8 cellular contexts compared by ENCODE assay signal in genomic region chr17:8222380-8222629, GRCh38. TPM values are rescaled to one million over a fixed set of nuclear protein-coding genes. Genes with fewer than 3 reads are reported as not detected.
A peak's percentile ranks its signal among the peaks of the same experiment; 100 is the strongest.
DNase-seq lines count a peak whose midpoint lies in the region; ATAC-seq and TF ChIP-seq lines count a peak whose summit lies in the region.

No MANE protein-coding gene starts in this region.

- no peaks in the 10 kb centered on the region for H3K79me2 ChIP-seq in Karpas-422 (ENCODE audit: low read length)

- H3K4me1 ChIP-seq in Caco-2: no peaks in the 10 kb centered on the region
- peaks cover 26% of the 10 kb centered on the region for H3K4me1 ChIP-seq in Karpas-422 (ENCODE audit: low read length)

- no peaks in the 10 kb centered on the region for H3K9me2 ChIP-seq in Karpas-422 (replicated peaks; ENCODE audit: insufficient read depth, low read length)

- H2AFZ ChIP-seq in Karpas-422 (ENCODE audit: low read length): no peak overlapping the region

- H3K27ac ChIP-seq in Karpas-422 (ENCODE audit: low read length): peak overlapping the region; percentile 92

- H3K4me1 Mint-ChIP-seq in Caco-2 (ENCODE audit: low read depth, unreplicated experiment): peaks cover 22% of the 10 kb centered on the region
- peaks cover 74% of the 10 kb centered on the region for H3K4me1 Mint-ChIP-seq in central memory CD8-positive, alpha-beta T cell
- peaks cover 41 to 68% (median 62%) of the 10 kb centered on the region in 4 donors for H3K4me1 Mint-ChIP-seq in naive thymus-derived CD8-positive, alpha-beta T cell

- H3K36me3 ChIP-seq in Caco-2 (ENCODE audit: control insufficient read depth, insufficient read depth, low read length): no peaks in the 10 kb centered on the region
- peaks cover 3% of the 10 kb centered on the region; the same call in 1 of the 2 replicates for H3K36me3 ChIP-seq in Karpas-422 (ENCODE audit: insufficient read depth, low read length)

- DNase-seq in Caco-2 (no peak), Karpas-422 (no peak), epidermal melanocyte (ENCODE audit: insufficient read length, low spot score) (no peak), occipital lobe (lab: John Stamatoyannopoulos, UW) (no peak)
- DNase-seq in central memory CD8-positive, alpha-beta T cell (ENCODE audit: low spot score in 2 of 2): no peak
- DNase-seq in naive thymus-derived CD8-positive, alpha-beta T cell: peak in 3 of 10 donors; percentile 76 to 89 (median 78)
- no peak for DNase-seq in effector CD4-positive, alpha-beta T cell

- H3K36me3 Mint-ChIP-seq in Caco-2 (ENCODE audit: insufficient read depth, unreplicated experiment): peaks cover 55% of the 10 kb centered on the region
- peaks cover 63% of the 10 kb centered on the region for H3K36me3 Mint-ChIP-seq in central memory CD8-positive, alpha-beta T cell (ENCODE audit: insufficient read depth)
- peaks cover 0 to 27% (median 17%) of the 10 kb centered on the region in 3 donors for H3K36me3 Mint-ChIP-seq in naive thymus-derived CD8-positive, alpha-beta T cell

- H4K20me1 ChIP-seq in Karpas-422 (ENCODE audit: insufficient read depth, low read depth, low read length): no peaks in the 10 kb centered on the region

- no peak for TF ChIP-seq CTCF in Caco-2 (IDR thresholded peaks at IDR 0.05; ENCODE audit: insufficient read depth in 1 of 2, low read depth in 1 of 2, low read length in 1 of 2, severe bottlenecking in 1 of 2, unreplicated experiment in 1 of 2)

- peak overlapping the region; percentile 89 for H3K4me2 ChIP-seq in Karpas-422 (ENCODE audit: low read depth, low read length, poor library complexity, severe bottlenecking)

- BruUV-seq in Caco-2 (replicated peaks; lab: Mats Ljungman, UMichigan): no TSS peak

- intact Hi-C loops in Caco-2 (cut with micrococcal nuclease; ENCODE audit: unreplicated experiment): loop anchor here (1.0 kb wide), 1 partner anchor 35 kb away; no protein-coding TSS in a partner anchor

- CTCF ChIA-PET in Caco-2 (lab: Charles Lee): interaction anchor here (0.6 to 1.4 kb wide), 4 partner anchors 12 to 99 kb away, joined by 3 to 4 read pairs (median 3); partner anchors contain the start of genes AURKB and HES7

- ATAC-seq in GM21423 (IDR thresholded peaks at IDR 0.05; ENCODE audit: unreplicated experiment): peak; percentile 29
- ATAC-seq in central memory CD8-positive, alpha-beta T cell (replicated peaks; ENCODE audit: extremely low read depth, poor library complexity, severe bottlenecking): peak; percentile 31
- ATAC-seq in naive thymus-derived CD8-positive, alpha-beta T cell: peak; percentile 40 to 44

- peak overlapping the region; percentile 100 for H3K9ac ChIP-seq in Karpas-422 (ENCODE audit: low read length)

- peaks cover 2% of the 10 kb centered on the region for H3K27me3 Mint-ChIP-seq in Caco-2 (ENCODE audit: insufficient read depth, unreplicated experiment)
- H3K27me3 Mint-ChIP-seq in central memory CD8-positive, alpha-beta T cell: peaks cover 32% of the 10 kb centered on the region
- H3K27me3 Mint-ChIP-seq in naive thymus-derived CD8-positive, alpha-beta T cell: peaks cover 0 to 19% (median 0%) of the 10 kb centered on the region in 5 donors

- POLR2A ChIA-PET in Caco-2 (lab: Charles Lee): interaction anchor here (0.6 to 2.2 kb wide), 6 partner anchors 12 to 775 kb away, joined by 3 to 24 read pairs (median 4); partner anchors contain the start of genes AURKB and CTC1
- POLR2A ChIA-PET in naive thymus-derived CD8-positive, alpha-beta T cell (lab: Charles Lee): interaction anchor here (0.6 to 15.7 kb wide), 24 partner anchors 9 to 536 kb away, joined by 3 to 437 read pairs (median 22); partner anchors contain the start of genes ALOXE3, AURKB, BORCS6 and CTC1

- H3K4me3 ChIP-seq in Caco-2 (ENCODE audit: low read depth, low read length) (peak overlapping the region; percentile 66), Karpas-422 (ENCODE audit: low read length) (peak overlapping the region; percentile 79)

- H3K27me3 ChIP-seq in Caco-2 (replicated peaks; ENCODE audit: control insufficient read depth, insufficient read depth, low read length): no peaks in the 10 kb centered on the region
- H3K27me3 ChIP-seq in Karpas-422 (ENCODE audit: low read length): no peaks in the 10 kb centered on the region

- peak overlapping the region; percentile 96 for H3K27ac Mint-ChIP-seq in Caco-2 (ENCODE audit: unreplicated experiment)
- peak overlapping the region; percentile 100 for H3K27ac Mint-ChIP-seq in central memory CD8-positive, alpha-beta T cell (ENCODE audit: low read depth)
- H3K27ac Mint-ChIP-seq in naive thymus-derived CD8-positive, alpha-beta T cell: peak overlapping the region; percentile 93 to 100 (median 98)

- H3K4me3 Mint-ChIP-seq in Caco-2 (ENCODE audit: unreplicated experiment): peak overlapping the region; percentile 90
- peak overlapping the region; percentile 97 for H3K4me3 Mint-ChIP-seq in central memory CD8-positive, alpha-beta T cell
- peak overlapping the region; percentile 91 to 99 (median 96) for H3K4me3 Mint-ChIP-seq in naive thymus-derived CD8-positive, alpha-beta T cell

- H3K9me3 ChIP-seq in Caco-2: no peaks in the 10 kb centered on the region
- no peaks in the 10 kb centered on the region for H3K9me3 ChIP-seq in Karpas-422 (ENCODE audit: low read length)

- H3K9me3 Mint-ChIP-seq in Caco-2 (ENCODE audit: unreplicated experiment): no peaks in the 10 kb centered on the region
- H3K9me3 Mint-ChIP-seq in central memory CD8-positive, alpha-beta T cell: peaks cover 6% of the 10 kb centered on the region
- peaks cover 0 to 17% (median 0%) of the 10 kb centered on the region in 9 donors for H3K9me3 Mint-ChIP-seq in naive thymus-derived CD8-positive, alpha-beta T cell

RNA-seq across cellular contexts. Expression of gene AURKB, which starts 11.9 kb away (rescaled TPM):
- 82.8 and 89.4 TPM in 2 replicates for total RNA-seq in Caco-2 (2022)
- 71.0 and 82.4 TPM in 2 replicates for total RNA-seq in Karpas-422 (2014; rRNA removed; shearing (Covaris generic); ENCODE audit: low replicate concordance)
- total RNA-seq in naive thymus-derived CD8-positive, alpha-beta T cell: not detected
- polyA plus RNA-seq in naive thymus-derived CD8-positive, alpha-beta T cell: not detected
- total RNA-seq in occipital lobe: 2.7 TPM

RNA-seq across cellular contexts. Expression of gene CTC1, which starts 25.6 kb away (rescaled TPM):
- total RNA-seq in Caco-2 (2022) (18.2 and 22.9 TPM in 2 replicates), occipital lobe (12.2 TPM)
- total RNA-seq in Karpas-422 (2014; rRNA removed; shearing (Covaris generic); ENCODE audit: low replicate concordance): 16.4 and 19.7 TPM in 2 replicates
- 100 to 1,000 TPM; 278 to 288 TPM for total RNA-seq in naive thymus-derived CD8-positive, alpha-beta T cell
- 10 to 100 TPM; 15.5 to 27.6 (median 21.9) TPM for polyA plus RNA-seq in naive thymus-derived CD8-positive, alpha-beta T cell

RNA-seq across cellular contexts. Expression of gene PFAS, which starts 26.8 kb away (rescaled TPM):
- total RNA-seq in Caco-2 (2022) (38.8 and 44.1 TPM in 2 replicates), occipital lobe (20.0 TPM)
- 39.9 and 129 TPM in 2 replicates for total RNA-seq in Karpas-422 (2014; rRNA removed; shearing (Covaris generic); ENCODE audit: low replicate concordance)
- total RNA-seq in naive thymus-derived CD8-positive, alpha-beta T cell: 10 to 100 TPM; 41.4 to 44.0 TPM
- 10 to 100 TPM; 10.1 to 20.9 (median 19.8) TPM for polyA plus RNA-seq in naive thymus-derived CD8-positive, alpha-beta T cell

RNA-seq across cellular contexts. Expression of gene BORCS6, which starts 32.3 kb away (rescaled TPM):
- 4.2 and 4.7 TPM in 2 replicates for total RNA-seq in Caco-2 (2022)
- 10.3 and 34.4 TPM in 2 replicates for total RNA-seq in Karpas-422 (2014; rRNA removed; shearing (Covaris generic); ENCODE audit: low replicate concordance)
- total RNA-seq in naive thymus-derived CD8-positive, alpha-beta T cell: 10 to 100 TPM; 15.1 to 15.5 TPM
- 10 to 100 TPM; 16.1 to 22.6 (median 16.9) TPM for polyA plus RNA-seq in naive thymus-derived CD8-positive, alpha-beta T cell
- 4.8 TPM for total RNA-seq in occipital lobe

RNA-seq across cellular contexts. Expression of gene TMEM107, which starts 46.1 kb away (rescaled TPM):
- 5.4 TPM in 2 replicates for total RNA-seq in Caco-2 (2022)
- total RNA-seq in Karpas-422 (2014; rRNA removed; shearing (Covaris generic); ENCODE audit: low replicate concordance): 70.7 and 134 TPM in 2 replicates
- total RNA-seq in naive thymus-derived CD8-positive, alpha-beta T cell: 10 to 100 TPM; 17.2 to 19.4 TPM
- 10 to 100 TPM; 36.4 to 55.3 (median 41.9) TPM for polyA plus RNA-seq in naive thymus-derived CD8-positive, alpha-beta T cell
- total RNA-seq in occipital lobe: 35.9 TPM

Comparison
In these comparisons a context has a peak if more than half of its experiments do, and no peak if none do; other contexts are left out.
1. RNA of gene AURKB, which starts 11.9 kb away (total RNA-seq): 82.8 to 89.4 TPM in Caco-2 and 71.0 to 82.4 TPM in Karpas-422; 2.7 TPM in occipital lobe (single experiment) and not detected in naive thymus-derived CD8-positive, alpha-beta T cell; every median in the first group is over 10 times any median in the second.
2. RNA of gene CTC1, which starts 25.6 kb away (total RNA-seq): 278 to 288 TPM in naive thymus-derived CD8-positive, alpha-beta T cell; 16.4 to 19.7 TPM in Karpas-422, 18.2 to 22.9 TPM in Caco-2 and 12.2 TPM in occipital lobe (single experiment); every median in the first group is over 10 times any median in the second.
3. Peak in every context shown above with its lines, with median percentiles within 50 percentile points of each other: H3K27ac Mint-ChIP-seq, H3K4me3 Mint-ChIP-seq and ATAC-seq.